Comparison of ENCODE assay signal across 8 cellular contexts in genomic region chr6:90369024-90369519, GRCh38.
DNase-seq lines count a peak whose midpoint lies in the region; ATAC-seq and TF ChIP-seq lines count a peak whose summit lies in the region.

No MANE protein-coding gene starts in this region.

- H3K27me3 Mint-ChIP-seq in activated naive CD4-positive, alpha-beta T cell treated with anti-CD3 and anti-CD28 coated beads for 36 hours (ENCODE audit: low read depth), result no peaks in the 10 kb centered on the region
- peaks cover under 1% of the 10 kb centered on the region for H3K27me3 Mint-ChIP-seq in activated naive CD8-positive, alpha-beta T cell treated with anti-CD3 and anti-CD28 coated beads, Interleukin-2, amount 10 ng/mL, durations not matched to agents 7 days and 5 days

- CTCF ChIA-PET in activated naive CD4-positive, alpha-beta T cell treated with anti-CD3 and anti-CD28 coated beads for 36 hours (lab: Charles Lee), result interaction anchor here (1.2 kb wide), 1 partner anchor 24 kb away, joined by 3 read pairs; no protein-coding TSS in a partner anchor
- CTCF ChIA-PET in HEK293T (lab: Yijun Ruan, JAX), result interaction anchor here (1.9 kb wide), 1 partner anchor 24 kb away, joined by 9 read pairs; no protein-coding TSS in a partner anchor

- no peaks in the 10 kb centered on the region for H3K36me3 Mint-ChIP-seq in activated naive CD4-positive, alpha-beta T cell treated with anti-CD3 and anti-CD28 coated beads, Interleukin-2, amount 50 U/mL, for 72 hours
- no peaks in the 10 kb centered on the region for H3K36me3 Mint-ChIP-seq in activated naive CD4-positive, alpha-beta T cell treated with anti-CD3 and anti-CD28 coated beads for 36 hours (ENCODE audit: low read depth)
- no peaks in the 10 kb centered on the region for H3K36me3 Mint-ChIP-seq in activated naive CD8-positive, alpha-beta T cell treated with anti-CD3 and anti-CD28 coated beads, Interleukin-2, amount 10 ng/mL, durations not matched to agents 7 days and 5 days

- intact Hi-C loops in activated naive CD4-positive, alpha-beta T cell treated with anti-CD3 and anti-CD28 coated beads for 36 hours (cut with micrococcal nuclease), result no loop called here

- peaks cover 17% of the 10 kb centered on the region for H3K4me1 Mint-ChIP-seq in activated naive CD4-positive, alpha-beta T cell treated with anti-CD3 and anti-CD28 coated beads for 36 hours (ENCODE audit: low read depth)
- H3K4me1 Mint-ChIP-seq in activated naive CD8-positive, alpha-beta T cell treated with anti-CD3 and anti-CD28 coated beads, Interleukin-2, amount 10 ng/mL, durations not matched to agents 7 days and 5 days, result peaks cover 10% of the 10 kb centered on the region

- H3K27ac Mint-ChIP-seq in activated naive CD4-positive, alpha-beta T cell treated with anti-CD3 and anti-CD28 coated beads, Interleukin-2, amount 50 U/mL, for 72 hours, result no peak overlapping the region
- no peak overlapping the region for H3K27ac Mint-ChIP-seq in activated naive CD4-positive, alpha-beta T cell treated with anti-CD3 and anti-CD28 coated beads for 36 hours
- no peak overlapping the region for H3K27ac Mint-ChIP-seq in activated naive CD8-positive, alpha-beta T cell treated with anti-CD3 and anti-CD28 coated beads, Interleukin-2, amount 10 ng/mL, durations not matched to agents 7 days and 5 days

- no peak for DNase-seq in activated naive CD4-positive, alpha-beta T cell treated with anti-CD3 and anti-CD28 coated beads, Interleukin-2, amount 50 U/mL, for 72 hours (ENCODE audit: low spot score in 2 of 2)
- DNase-seq in activated naive CD4-positive, alpha-beta T cell treated with anti-CD3 and anti-CD28 coated beads for 36 hours, result no peak
- DNase-seq in HEK293T (ENCODE audit: extremely low spot score), result peak; percentile 55
- DNase-seq in LoVo (ENCODE audit: low spot score), result peak; percentile 96
- no peak for DNase-seq in activated naive CD8-positive, alpha-beta T cell treated with anti-CD3 and anti-CD28 coated beads, Interleukin-2, amount 10 ng/mL, durations not matched to agents 7 days and 5 days
- DNase-seq in hepatic stellate cell (ENCODE audit: low spot score), result peak; percentile 72
- peak; percentile 100 for DNase-seq in skeletal muscle cell (ENCODE audit: low read depth)
- no peak for DNase-seq in cerebellum (ENCODE audit: low spot score)

- no peak overlapping the region for H3K4me3 Mint-ChIP-seq in activated naive CD4-positive, alpha-beta T cell treated with anti-CD3 and anti-CD28 coated beads for 36 hours
- H3K4me3 Mint-ChIP-seq in activated naive CD8-positive, alpha-beta T cell treated with anti-CD3 and anti-CD28 coated beads, Interleukin-2, amount 10 ng/mL, durations not matched to agents 7 days and 5 days, result no peak overlapping the region

- POLR2A ChIA-PET in HEK293T (lab: Yijun Ruan, JAX), result no interaction called here
- POLR2A ChIA-PET in activated naive CD8-positive, alpha-beta T cell treated with anti-CD3 and anti-CD28 coated beads, Interleukin-2, amount 10 ng/mL, durations not matched to agents 7 days and 5 days (lab: Charles Lee), result interaction anchor here (1.0 kb wide), 1 partner anchor 18 kb away, joined by 3 read pairs; no protein-coding TSS in a partner anchor

- peak; percentile 82 to 95 for ATAC-seq in activated naive CD4-positive, alpha-beta T cell treated with anti-CD3 and anti-CD28 coated beads, Interleukin-2, amount 50 U/mL, for 72 hours
- ATAC-seq in activated naive CD8-positive, alpha-beta T cell treated with anti-CD3 and anti-CD28 coated beads, Interleukin-2, amount 10 ng/mL, durations not matched to agents 7 days and 5 days (ENCODE audit: low read depth), result peak; percentile 58

- H3K9me3 Mint-ChIP-seq in activated naive CD4-positive, alpha-beta T cell treated with anti-CD3 and anti-CD28 coated beads, Interleukin-2, amount 50 U/mL, for 72 hours, result no peaks in the 10 kb centered on the region
- H3K9me3 Mint-ChIP-seq in activated naive CD4-positive, alpha-beta T cell treated with anti-CD3 and anti-CD28 coated beads for 36 hours, result no peaks in the 10 kb centered on the region
- H3K9me3 Mint-ChIP-seq in activated naive CD8-positive, alpha-beta T cell treated with anti-CD3 and anti-CD28 coated beads, Interleukin-2, amount 10 ng/mL, durations not matched to agents 7 days and 5 days, result peaks cover 4% of the 10 kb centered on the region

- no peak overlapping the region for H3K4me3 ChIP-seq in skeletal muscle cell (ENCODE audit: low read depth, low read length)

TF ChIP-seq in HEK293T, 16 proteins besides CTCF, POLR2A, EP300 and RAD21:
- TF ChIP-seq BHLHE40 (IDR thresholded peaks at IDR 0.05; ENCODE audit: borderline replicate concordance) (no peak), SUZ12 (IDR thresholded peaks at IDR 0.05) (no peak), PKNOX1 (IDR thresholded peaks at IDR 0.05) (no peak), ZNF384 (IDR thresholded peaks at IDR 0.05) (no peak), NFRKB (IDR thresholded peaks at IDR 0.05) (no peak), L3MBTL2 (conservative IDR thresholded peaks at IDR 0.05) (0 out of 2 replicates have a peak, but pooled peaks have one; percentile 8), TARDBP (IDR thresholded peaks at IDR 0.05) (no peak)

Comparison
In these comparisons a context has a peak if more than half of its experiments do, and no peak if none do; other contexts are left out.
1. DNase-seq: peak in HEK293T (single experiment), LoVo (single experiment), hepatic stellate cell (single experiment) and skeletal muscle cell (single experiment); none in activated naive CD4-positive, alpha-beta T cell treated with anti-CD3 and anti-CD28 coated beads, Interleukin-2, amount 50 U/mL, for 72 hours (0 of 2), activated naive CD4-positive, alpha-beta T cell treated with anti-CD3 and anti-CD28 coated beads for 36 hours (single experiment), activated naive CD8-positive, alpha-beta T cell treated with anti-CD3 and anti-CD28 coated beads, Interleukin-2, amount 10 ng/mL, durations not matched to agents 7 days and 5 days (single experiment) and cerebellum (single experiment).